ENCODE assay signal across 30 cellular contexts in genomic region chr12:42902001-42902400, GRCh38.
"Had no signal": no experiment of that assay in that cellular context is flagged by ENCODE, and none has a peak within 500 bp of the region (broad histone marks: within the 10 kb centered on the region; RNA-seq: fewer than 3 reads in every experiment).

No MANE protein-coding gene starts in this region.

- H3K4me3 ChIP-seq: SJCRH30 had no signal

- H3K9ac ChIP-seq: KMS-11, SK-N-SH had no signal

- H3K4me1 ChIP-seq: SJCRH30 had no signal

- H3K27me3 ChIP-seq: brain microvascular endothelial cell, SJCRH30 had no signal

- H3K4me2 ChIP-seq: KMS-11, SK-N-SH had no signal

- DNase-seq: activated CD4-positive, alpha-beta T cell treated with anti-CD3 and anti-CD28 coated beads, Interleukin-2, amount 10 ng/mL, durations not matched to agents 24 days and 14 days; activated CD4-positive, alpha-beta T cell treated with anti-CD3 and anti-CD28 coated beads, Interleukin-2, amount 50 U/mL, for 4 hours; activated CD8-positive, alpha-beta T cell treated with anti-CD3 and anti-CD28 coated beads for 36 hours; activated effector memory CD4-positive, alpha-beta T cell treated with anti-CD3 and anti-CD28 coated beads, Interleukin-2, amount 50 U/mL, for 16 hours; activated naive CD4-positive, alpha-beta T cell; activated naive CD4-positive, alpha-beta T cell treated with anti-CD3 and anti-CD28 coated beads, Interleukin-2, amount 50 U/mL, for 16 hours; activated naive CD8-positive, alpha-beta T cell treated with anti-CD3 and anti-CD28 coated beads for 36 hours; activated T-cell treated with anti-CD3 and anti-CD28 coated beads, Interleukin-2, amount 50 U/mL, for 1 hour; activated T-cell treated with anti-CD3 and anti-CD28 coated beads, Interleukin-2, amount 50 U/mL, for 72 hours; amniotic stem cell; aorta; brain microvascular endothelial cell; central memory CD4-positive, alpha-beta T cell; MM.1S; MV-4-11; NCI-H1092; NCI-H1436 treated with DMSO at 0.1 percent for 48 hours; NCI-H1694 treated with DMSO at 0.1 percent for 48 hours; NCI-H2029; NCI-H2107; NCI-H2171; NCI-H510A; NCI-H526; NCI-H774; Right ventricle myocardium superior; SJCRH30; SK-N-SH had no signal

- H3K27ac ChIP-seq: brain microvascular endothelial cell, KMS-11, SJCRH30 had no signal

- ATAC-seq: activated CD8-positive, alpha-beta T cell treated with anti-CD3 and anti-CD28 coated beads for 36 hours; activated T-cell treated with anti-CD3 and anti-CD28 coated beads, Interleukin-2, amount 50 U/mL, for 72 hours; activated T-helper 17 cell treated with anti-CD3 and anti-CD28 coated beads, Interleukin-2, amount 50 U/mL, for 72 hours had no signal

- FAIRE-seq: TTC549 had no signal

- H3K9me3 ChIP-seq: SJCRH30, SK-N-SH had no signal

- H3K36me3 ChIP-seq: brain microvascular endothelial cell, SJCRH30 had no signal
